Comparison of ENCODE assay signal across 8 cellular contexts in genomic region chr12:42145552-42146215, GRCh38. TPM values are rescaled to one million over a fixed set of nuclear protein-coding genes. Genes with fewer than 3 reads are reported as not detected.
DNase-seq lines count a peak whose midpoint lies in the region; ATAC-seq and TF ChIP-seq lines count a peak whose summit lies in the region.

No MANE protein-coding gene starts in this region.

- peaks cover 8% of the 10 kb centered on the region for H3K27me3 Mint-ChIP-seq in T-helper 2 cell treated with Interferon-gamma antibody and Interleukin-4, amounts not matched to agents 5 μg/mL and 100 μg/mL, for 36 hours (ENCODE audit: low read depth)
- no peaks in the 10 kb centered on the region for H3K27me3 Mint-ChIP-seq in stimulated activated memory B cell treated with anti-CD40 and anti-IgM and Interleukin-4, amounts not matched to agents 10 μg/mL and 1 μg/mL and 100 μg/mL, for 72 hours

- no peak for TF ChIP-seq CTCF in foreskin fibroblast (IDR thresholded peaks at IDR 0.05; ENCODE audit: low read depth, low read length)

- ATAC-seq in stimulated activated memory B cell treated with anti-CD40 and anti-IgM and Interleukin-4, amounts not matched to agents 10 μg/mL and 1 μg/mL and 100 μg/mL, for 72 hours, result no peak
- no peak for ATAC-seq in HG02840 (IDR thresholded peaks at IDR 0.05; ENCODE audit: low FRiP score, unreplicated experiment)
- ATAC-seq in HG02588 (IDR thresholded peaks at IDR 0.05; ENCODE audit: unreplicated experiment), result no peak

- H3K4me1 ChIP-seq in SJCRH30, result no peaks in the 10 kb centered on the region; the same call in 1 of the 2 replicates

- peaks cover 3% of the 10 kb centered on the region for H3K36me3 Mint-ChIP-seq in T-helper 2 cell treated with Interferon-gamma antibody and Interleukin-4, amounts not matched to agents 5 μg/mL and 100 μg/mL, for 36 hours (ENCODE audit: low read depth)
- no peaks in the 10 kb centered on the region for H3K36me3 Mint-ChIP-seq in stimulated activated memory B cell treated with anti-CD40 and anti-IgM and Interleukin-4, amounts not matched to agents 10 μg/mL and 1 μg/mL and 100 μg/mL, for 72 hours

- no peaks in the 10 kb centered on the region for H3K9me3 Mint-ChIP-seq in T-helper 2 cell treated with Interferon-gamma antibody and Interleukin-4, amounts not matched to agents 5 μg/mL and 100 μg/mL, for 36 hours
- H3K9me3 Mint-ChIP-seq in stimulated activated memory B cell treated with anti-CD40 and anti-IgM and Interleukin-4, amounts not matched to agents 10 μg/mL and 1 μg/mL and 100 μg/mL, for 72 hours, result no peaks in the 10 kb centered on the region

- peaks cover 29% of the 10 kb centered on the region for H3K4me1 Mint-ChIP-seq in T-helper 2 cell treated with Interferon-gamma antibody and Interleukin-4, amounts not matched to agents 5 μg/mL and 100 μg/mL, for 36 hours (ENCODE audit: low read depth)
- peaks cover 30% of the 10 kb centered on the region for H3K4me1 Mint-ChIP-seq in stimulated activated memory B cell treated with anti-CD40 and anti-IgM and Interleukin-4, amounts not matched to agents 10 μg/mL and 1 μg/mL and 100 μg/mL, for 72 hours

- H3K4me3 Mint-ChIP-seq in T-helper 2 cell treated with Interferon-gamma antibody and Interleukin-4, amounts not matched to agents 5 μg/mL and 100 μg/mL, for 36 hours, result peak overlapping the region; percentile 82
- H3K4me3 Mint-ChIP-seq in stimulated activated memory B cell treated with anti-CD40 and anti-IgM and Interleukin-4, amounts not matched to agents 10 μg/mL and 1 μg/mL and 100 μg/mL, for 72 hours, result peak overlapping the region; percentile 98

- no peaks in the 10 kb centered on the region for H3K27me3 ChIP-seq in SJCRH30

- H3K4me3 ChIP-seq in SJCRH30 (peak overlapping the region; percentile 78), foreskin fibroblast (ENCODE audit: low read depth in 1 of 2, low read length in 2 of 2) (peak overlapping the region; percentile 67 to 73)

- no peaks in the 10 kb centered on the region for H3K9me3 ChIP-seq in SJCRH30 (replicated peaks)

- no peak overlapping the region for H3K27ac ChIP-seq in SJCRH30

- H3K27ac Mint-ChIP-seq in T-helper 2 cell treated with Interferon-gamma antibody and Interleukin-4, amounts not matched to agents 5 μg/mL and 100 μg/mL, for 36 hours, result peak overlapping the region; percentile 76
- H3K27ac Mint-ChIP-seq in stimulated activated memory B cell treated with anti-CD40 and anti-IgM and Interleukin-4, amounts not matched to agents 10 μg/mL and 1 μg/mL and 100 μg/mL, for 72 hours, result peak overlapping the region; percentile 58

- no peak for DNase-seq in T-helper 2 cell treated with Interferon-gamma antibody and Interleukin-4, amounts not matched to agents 5 μg/mL and 100 μg/mL, for 36 hours (ENCODE audit: low spot score)
- DNase-seq in T-helper 2 cell (no peak), SJCRH30 (no peak), foreskin fibroblast (peak in 1 of 2 donors; percentile 23)
- no peak for DNase-seq in effector CD4-positive, alpha-beta T cell

- no peaks in the 10 kb centered on the region for H3K36me3 ChIP-seq in SJCRH30

RNA-seq across cellular contexts. Expression of gene GXYLT1, which starts 1.0 kb away (rescaled TPM):
- total RNA-seq in SJCRH30 (2014; rRNA removed; shearing (Covaris generic)), result 43.6 and 48.9 TPM in 2 replicates
